20 cellular contexts compared by ENCODE assay signal in the genomic region with DNA sequence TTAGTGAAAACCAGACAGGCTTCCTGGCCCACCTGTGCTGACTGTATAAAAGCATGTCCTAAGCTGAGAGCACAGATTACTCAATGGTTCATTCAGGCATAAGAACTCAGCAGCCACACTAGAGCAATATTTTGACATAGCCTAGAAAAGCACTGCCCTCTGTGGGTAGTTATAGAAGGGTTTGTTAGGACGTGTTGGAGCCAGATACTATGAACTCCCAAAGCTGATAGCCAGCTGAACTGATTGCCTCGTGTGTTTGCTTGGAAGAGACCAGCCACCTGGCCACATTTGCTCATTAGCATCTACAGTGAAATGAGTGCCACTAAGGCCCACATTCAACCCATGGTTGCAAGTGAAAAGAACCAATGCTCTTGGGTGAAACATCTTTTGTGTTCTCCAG. TPM values are rescaled to one million over a fixed set of nuclear protein-coding genes. Genes with fewer than 3 reads are reported as not detected.
DNase-seq lines count a peak whose midpoint lies in the region; ATAC-seq and TF ChIP-seq lines count a peak whose summit lies in the region.
"Had no signal": no experiment of that assay in that cellular context is flagged by ENCODE, and none has a peak within 500 bp of the region (broad histone marks: within the 10 kb centered on the region; RNA-seq: fewer than 3 reads in every experiment).

No MANE protein-coding gene starts in this region.

- intact Hi-C loops in natural killer cell (cut with micrococcal nuclease): no loop called here

- no peak overlapping the region for H3K27ac ChIP-seq in liver (ENCODE audit: low read depth in 1 of 2, low read length in 2 of 2)
- H3K27ac ChIP-seq: BLaER1 treated with 17β-estradiol and CSF1 and Interleukin-3, amounts not matched to agents 10 nM and 100 nM; epithelial cell of prostate; left ventricle myocardium inferior had no signal

- in situ Hi-C loops in SK-MEL-5 (cut with HindIII; ENCODE audit: low pct_unique_long_range_greater_than_20kb, low sequenced_read_pairs): no loop called here

- H3K36me3 ChIP-seq in GM06990 (ENCODE audit: control insufficient read depth, insufficient read depth, low read length): no peaks in the 10 kb centered on the region
- no peaks in the 10 kb centered on the region for H3K36me3 ChIP-seq in liver (ENCODE audit: control insufficient read depth in 4 of 4, insufficient read depth in 3 of 4, low read depth in 1 of 4, low read length in 3 of 4)
- H3K36me3 ChIP-seq: BLaER1 treated with 17β-estradiol and CSF1 and Interleukin-3, amounts not matched to agents 10 nM and 100 nM; left ventricle myocardium inferior had no signal

- H3K4me3 ChIP-seq in GM06990 (replicated peaks; ENCODE audit: low read depth, low read length): no peak overlapping the region
- H3K4me3 ChIP-seq in liver (ENCODE audit: low read depth in 1 of 3, low read length in 3 of 3): no peak overlapping the region
- H3K4me3 ChIP-seq: BLaER1 treated with 17β-estradiol and CSF1 and Interleukin-3, amounts not matched to agents 10 nM and 100 nM; left ventricle myocardium inferior had no signal

- H3K27me3 ChIP-seq in GM06990 (replicated peaks; ENCODE audit: control insufficient read depth, insufficient read depth, low read length) (no peaks in the 10 kb centered on the region), liver (ENCODE audit: control insufficient read depth in 4 of 4, insufficient read depth in 4 of 4, low read length in 3 of 4) (no peaks in the 10 kb centered on the region)
- H3K27me3 ChIP-seq: BLaER1 treated with 17β-estradiol and CSF1 and Interleukin-3, amounts not matched to agents 10 nM and 100 nM had no signal

- H3K4me1 ChIP-seq in liver (ENCODE audit: control insufficient read depth in 4 of 4, insufficient read depth in 4 of 4, low read length in 3 of 4): no peaks in the 10 kb centered on the region
- H3K4me1 ChIP-seq: left ventricle myocardium inferior had no signal

- 37% methylated on average over 2 of the region's 2 CpGs for WGBS in liver

- no peaks in the 10 kb centered on the region for H3K9me3 Mint-ChIP-seq in natural killer cell
- H3K9me3 Mint-ChIP-seq: activated naive CD8-positive, alpha-beta T cell treated with anti-CD3 and anti-CD28 coated beads, Interleukin-2, amount 10 ng/mL, durations not matched to agents 7 days and 5 days; natural killer cell treated with Interleukin-12 subunit alpha and Interleukin-12 subunit beta and Interleukin-15 and Interleukin-18, amount 100 ng/mL, for 72 hours; stimulated activated memory B cell treated with anti-CD40 and anti-IgM and Interleukin-4, amounts not matched to agents 10 μg/mL and 1 μg/mL and 100 μg/mL, for 72 hours had no signal

- no peak for TF ChIP-seq EP300 in Ishikawa (IDR thresholded peaks at IDR 0.05; ENCODE audit: borderline replicate concordance)

- TF ChIP-seq CTCF in GM06990 (IDR thresholded peaks at IDR 0.05; ENCODE audit: insufficient read depth, low read length, poor library complexity, severe bottlenecking): peak; percentile 11
- no peak for TF ChIP-seq CTCF in liver (IDR thresholded peaks at IDR 0.05; ENCODE audit: low read depth, low read length, missing input control)
- TF ChIP-seq CTCF in natural killer cell (IDR thresholded peaks at IDR 0.05): no peak

- no peaks in the 10 kb centered on the region for H3K36me3 Mint-ChIP-seq in natural killer cell
- H3K36me3 Mint-ChIP-seq: activated naive CD8-positive, alpha-beta T cell treated with anti-CD3 and anti-CD28 coated beads, Interleukin-2, amount 10 ng/mL, durations not matched to agents 7 days and 5 days; natural killer cell treated with Interleukin-12 subunit alpha and Interleukin-12 subunit beta and Interleukin-15 and Interleukin-18, amount 100 ng/mL, for 72 hours; stimulated activated memory B cell treated with anti-CD40 and anti-IgM and Interleukin-4, amounts not matched to agents 10 μg/mL and 1 μg/mL and 100 μg/mL, for 72 hours had no signal

- H3K27ac Mint-ChIP-seq in natural killer cell: no peak overlapping the region
- H3K27ac Mint-ChIP-seq: activated CD4-positive, alpha-beta T cell treated with anti-CD3 and anti-CD28 coated beads for 36 hours; activated naive CD8-positive, alpha-beta T cell treated with anti-CD3 and anti-CD28 coated beads, Interleukin-2, amount 10 ng/mL, durations not matched to agents 7 days and 5 days; natural killer cell treated with Interleukin-12 subunit alpha and Interleukin-12 subunit beta and Interleukin-15 and Interleukin-18, amount 100 ng/mL, for 72 hours; stimulated activated memory B cell treated with anti-CD40 and anti-IgM and Interleukin-4, amounts not matched to agents 10 μg/mL and 1 μg/mL and 100 μg/mL, for 72 hours had no signal

- TF ChIP-seq RAD21 in Ishikawa (IDR thresholded peaks at IDR 0.05; ENCODE audit: low read depth) (peak; percentile 12; the same call in 1 of the 2 replicates), liver (IDR thresholded peaks at IDR 0.05) (peak; percentile 8 to 13)

- ATAC-seq in HG03095 (IDR thresholded peaks at IDR 0.05; ENCODE audit: unreplicated experiment) (no peak), natural killer cell (no peak), HG03432 (IDR thresholded peaks at IDR 0.05; ENCODE audit: unreplicated experiment) (no peak)
- ATAC-seq: activated CD4-positive, alpha-beta T cell treated with anti-CD3 and anti-CD28 coated beads for 36 hours; natural killer cell treated with Interleukin-12 subunit alpha and Interleukin-12 subunit beta and Interleukin-15 and Interleukin-18, amount 100 ng/mL, for 72 hours; right cardiac atrium; stimulated activated memory B cell treated with anti-CD40 and anti-IgM and Interleukin-4, amounts not matched to agents 10 μg/mL and 1 μg/mL and 100 μg/mL, for 72 hours had no signal

- H3K4me1 Mint-ChIP-seq in natural killer cell: no peaks in the 10 kb centered on the region
- H3K4me1 Mint-ChIP-seq: activated CD4-positive, alpha-beta T cell treated with anti-CD3 and anti-CD28 coated beads for 36 hours had no signal

- no peaks in the 10 kb centered on the region for H3K9me3 ChIP-seq in liver (ENCODE audit: control insufficient read depth in 4 of 4, low read length in 3 of 4)
- H3K9me3 ChIP-seq: BLaER1 treated with 17β-estradiol and CSF1 and Interleukin-3, amounts not matched to agents 10 nM and 100 nM; left ventricle myocardium inferior had no signal

- H3K27me3 Mint-ChIP-seq in natural killer cell (ENCODE audit: low read depth in 2 of 2): peaks cover under 1 to 3% of the 10 kb centered on the region in 2 donors

- no peak for DNase-seq in GM06990 (ENCODE audit: extremely low read depth, insufficient read length)
- peak; percentile 69 for DNase-seq in SK-MEL-5 (ENCODE audit: low read depth, low spot score)
- no peak for DNase-seq in natural killer cell
- DNase-seq: activated CD4-positive, alpha-beta T cell treated with anti-CD3 and anti-CD28 coated beads for 36 hours; activated naive CD8-positive, alpha-beta T cell treated with anti-CD3 and anti-CD28 coated beads, Interleukin-2, amount 10 ng/mL, durations not matched to agents 7 days and 5 days; hypothalamus; KG1; left ventricle myocardium inferior; NCI-H187; right cardiac atrium; stimulated activated CD4-positive, alpha-beta T cell treated with anti-CD3 and anti-CD28 coated beads, Interleukin-4, amount 100 ng/mL, for 4 hours; T-helper 1 cell had no signal

- H3K9ac ChIP-seq in liver (ENCODE audit: low read depth in 1 of 2, low read length in 2 of 2): no peak overlapping the region
- H3K9ac ChIP-seq: BLaER1 treated with 17β-estradiol and CSF1 and Interleukin-3, amounts not matched to agents 10 nM and 100 nM had no signal

- no peak overlapping the region for H3K4me3 Mint-ChIP-seq in natural killer cell
- H3K4me3 Mint-ChIP-seq: activated CD4-positive, alpha-beta T cell treated with anti-CD3 and anti-CD28 coated beads for 36 hours; activated naive CD8-positive, alpha-beta T cell treated with anti-CD3 and anti-CD28 coated beads, Interleukin-2, amount 10 ng/mL, durations not matched to agents 7 days and 5 days; natural killer cell treated with Interleukin-12 subunit alpha and Interleukin-12 subunit beta and Interleukin-15 and Interleukin-18, amount 100 ng/mL, for 72 hours; stimulated activated memory B cell treated with anti-CD40 and anti-IgM and Interleukin-4, amounts not matched to agents 10 μg/mL and 1 μg/mL and 100 μg/mL, for 72 hours had no signal

TF ChIP-seq in Ishikawa, 13 proteins besides CTCF, POLR2A, EP300 and RAD21:
- TF ChIP-seq FOXM1 (IDR thresholded peaks at IDR 0.05; ENCODE audit: borderline replicate concordance, low read depth) (no peak), NFIC (IDR thresholded peaks at IDR 0.05) (no peak), EGR1 (IDR thresholded peaks at IDR 0.05) (no peak), YY1 (IDR thresholded peaks at IDR 0.05; ENCODE audit: low read depth) (no peak)

TF ChIP-seq in liver, 16 proteins besides CTCF, POLR2A, EP300 and RAD21 (continues in another document):
- no peak for TF ChIP-seq GABPA (IDR thresholded peaks at IDR 0.05 in 1 of 2, conservative IDR thresholded peaks at IDR 0.05 in 1 of 2)
- no peak for TF ChIP-seq HNF4A (conservative IDR thresholded peaks at IDR 0.05)
- no peak for TF ChIP-seq RXRA (IDR thresholded peaks at IDR 0.05)
- TF ChIP-seq, protein P1, sequence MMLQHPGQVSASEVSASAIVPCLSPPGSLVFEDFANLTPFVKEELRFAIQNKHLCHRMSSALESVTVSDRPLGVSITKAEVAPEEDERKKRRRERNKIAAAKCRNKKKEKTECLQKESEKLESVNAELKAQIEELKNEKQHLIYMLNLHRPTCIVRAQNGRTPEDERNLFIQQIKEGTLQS (IDR thresholded peaks at IDR 0.05): no peak
- no peak for TF ChIP-seq JUND (IDR thresholded peaks at IDR 0.05)
- no peak for TF ChIP-seq EGR1 (IDR thresholded peaks at IDR 0.05; ENCODE audit: low read depth in 2 of 2)

RNA-seq across cellular contexts. Expression of a gene that starts 30.8 kb away (rescaled TPM):
- 40.6 and 45.2 TPM in 2 replicates for total RNA-seq in SK-MEL-5 (2014; rRNA removed; shearing (Covaris generic))
- polyA plus RNA-seq in SK-MEL-5 (2015; cell fraction: cytosol; rRNA removed): 15.4 and 23.8 TPM in 2 replicates
- 169 and 196 TPM in 2 replicates for polyA plus RNA-seq in SK-MEL-5 (2015; cell fraction: nucleus; rRNA removed)
- total RNA-seq in liver (10 to 100 TPM; 18.7 to 84.4 TPM), natural killer cell (10 to 100 TPM; 52.1 to 84.5 (median 57.6) TPM)
- polyA plus RNA-seq in liver: 10 to 100 TPM; 20.6 to 77.0 TPM

RNA-seq across cellular contexts. Expression of a gene that starts 56.8 kb away (rescaled TPM):
- total RNA-seq in SK-MEL-5 (2014; rRNA removed; shearing (Covaris generic)): 12.2 and 12.8 TPM in 2 replicates
- 6.3 and 7.5 TPM in 2 replicates for polyA plus RNA-seq in SK-MEL-5 (2015; cell fraction: cytosol; rRNA removed)
- polyA plus RNA-seq in SK-MEL-5 (2015; cell fraction: nucleus; rRNA removed): 3.7 and 5.7 TPM in 2 replicates
- total RNA-seq in liver (1 to 10 TPM; 2.0 to 5.4 TPM), natural killer cell (10 to 100 TPM; 11.8 to 16.9 (median 14.0) TPM)
- 1 to 10 TPM in 1 of 2 donors, under 1 TPM in 1; 0.31 to 3.2 TPM for polyA plus RNA-seq in liver
